In genomic region chr16:15646557-15647342, GRCh38 we compare ENCODE assay signal across 7 cellular contexts. TPM values are rescaled to one million over a fixed set of nuclear protein-coding genes. Genes with fewer than 3 reads are reported as not detected.
DNase-seq lines count a peak whose midpoint lies in the region; ATAC-seq, FAIRE-seq and TF ChIP-seq lines count a peak whose summit lies in the region.
"Not testable (repeated sequence)": the region's sequence is repeated elsewhere in the genome, so short reads cannot be mapped to it uniquely, and the experiment has no call there.

No MANE protein-coding gene starts in this region.

- H3K4me2 ChIP-seq in Karpas-422 (ENCODE audit: low read depth, low read length, poor library complexity, severe bottlenecking): not testable (repeated sequence)

- H3K4me3 Mint-ChIP-seq in activated CD8-positive, alpha-beta T cell treated with anti-CD3 and anti-CD28 coated beads for 36 hours; memory B cell: not testable (repeated sequence)

- not testable (repeated sequence) for H3K9me3 Mint-ChIP-seq in activated CD8-positive, alpha-beta T cell treated with anti-CD3 and anti-CD28 coated beads for 36 hours; memory B cell

- H3K36me3 ChIP-seq in Karpas-422 (ENCODE audit: insufficient read depth, low read length): not testable (repeated sequence)

- not testable (repeated sequence) for DNase-seq in GM19239 (ENCODE audit: insufficient read length, low spot score); Karpas-422; activated CD8-positive, alpha-beta T cell treated with anti-CD3 and anti-CD28 coated beads for 36 hours; epithelial cell of prostate (ENCODE audit: low read depth, low spot score); memory B cell (ENCODE audit: low spot score in 2 of 2)
- peak; percentile 9 for DNase-seq in RCC 7860 (ENCODE audit: low spot score)
- peak; percentile 27 for DNase-seq in renal cortical epithelial cell (ENCODE audit: low read depth)

- not testable (repeated sequence) for H3K9me3 ChIP-seq in Karpas-422 (ENCODE audit: low read length)

- not testable (repeated sequence) for H3K9ac ChIP-seq in Karpas-422 (ENCODE audit: low read length)

- H2AFZ ChIP-seq in Karpas-422 (ENCODE audit: low read length): peak overlapping the region; percentile 75

- H3K27ac Mint-ChIP-seq in activated CD8-positive, alpha-beta T cell treated with anti-CD3 and anti-CD28 coated beads for 36 hours: peak overlapping the region; percentile 42
- peak overlapping the region; percentile 26 for H3K27ac Mint-ChIP-seq in memory B cell

- intact Hi-C loops in activated CD8-positive, alpha-beta T cell treated with anti-CD3 and anti-CD28 coated beads for 36 hours (cut with micrococcal nuclease): not testable (repeated sequence)

- TF ChIP-seq CTCF in activated CD8-positive, alpha-beta T cell treated with anti-CD3 and anti-CD28 coated beads for 36 hours (IDR thresholded peaks at IDR 0.05): not testable (repeated sequence)

- not testable (repeated sequence) for ATAC-seq in activated CD8-positive, alpha-beta T cell treated with anti-CD3 and anti-CD28 coated beads for 36 hours; memory B cell (ENCODE audit: low read depth)

- not testable (repeated sequence) for H3K27me3 ChIP-seq in Karpas-422 (ENCODE audit: low read length)

- not testable (repeated sequence) for H3K27me3 Mint-ChIP-seq in activated CD8-positive, alpha-beta T cell treated with anti-CD3 and anti-CD28 coated beads for 36 hours; memory B cell

- not testable (repeated sequence) for H3K36me3 Mint-ChIP-seq in activated CD8-positive, alpha-beta T cell treated with anti-CD3 and anti-CD28 coated beads for 36 hours (ENCODE audit: low read depth); memory B cell

- not testable (repeated sequence) for H3K4me3 ChIP-seq in Karpas-422 (ENCODE audit: low read length)

- H3K4me1 Mint-ChIP-seq in activated CD8-positive, alpha-beta T cell treated with anti-CD3 and anti-CD28 coated beads for 36 hours (ENCODE audit: low read depth): peaks cover 17% of the 10 kb centered on the region
- H3K4me1 Mint-ChIP-seq in memory B cell: peaks cover 12% of the 10 kb centered on the region

- not testable (repeated sequence) for H3K27ac ChIP-seq in Karpas-422 (ENCODE audit: low read length)
- H3K27ac ChIP-seq in epithelial cell of prostate: peak overlapping the region; percentile 99

- not testable (repeated sequence) for H4K20me1 ChIP-seq in Karpas-422 (ENCODE audit: insufficient read depth, low read depth, low read length)

- FAIRE-seq in GM19239 (lab: Jason Lieb, UNC): peak; percentile 18
- not testable (repeated sequence) for FAIRE-seq in RCC 7860 (lab: Jason Lieb, UNC)

- CTCF ChIA-PET in activated CD8-positive, alpha-beta T cell treated with anti-CD3 and anti-CD28 coated beads for 36 hours (lab: Charles Lee): not testable (repeated sequence)

- H3K79me2 ChIP-seq in Karpas-422 (ENCODE audit: low read length): peaks cover 21% of the 10 kb centered on the region

- H3K9me2 ChIP-seq in Karpas-422 (replicated peaks; ENCODE audit: insufficient read depth, low read length): not testable (repeated sequence)

- H3K4me1 ChIP-seq in Karpas-422 (ENCODE audit: low read length): peaks cover 46% of the 10 kb centered on the region

- POLR2A ChIA-PET in activated CD8-positive, alpha-beta T cell treated with anti-CD3 and anti-CD28 coated beads for 36 hours (lab: Charles Lee): not testable (repeated sequence)

RNA-seq across cellular contexts. Expression of gene NDE1, which starts 3.3 kb away (rescaled TPM):
- total RNA-seq in Karpas-422 (2014; rRNA removed; shearing (Covaris generic); ENCODE audit: low replicate concordance): 39.4 and 63.0 TPM in 2 replicates
- 100 to 1,000 TPM in 1 of 2 experiments, 10 to 100 TPM in 1; 97.6 to 103 TPM for total RNA-seq in activated CD8-positive, alpha-beta T cell treated with anti-CD3 and anti-CD28 coated beads for 36 hours
- total RNA-seq in renal cortical epithelial cell: 17.3 and 23.4 TPM in 2 replicates

RNA-seq across cellular contexts. Expression of gene MARF1, which starts 3.8 kb away (rescaled TPM):
- total RNA-seq in Karpas-422 (2014; rRNA removed; shearing (Covaris generic); ENCODE audit: low replicate concordance): 58.6 and 73.1 TPM in 2 replicates
- 10 to 100 TPM; 55.7 to 56.0 TPM for total RNA-seq in activated CD8-positive, alpha-beta T cell treated with anti-CD3 and anti-CD28 coated beads for 36 hours
- 11.1 and 32.3 TPM in 2 replicates for total RNA-seq in renal cortical epithelial cell
